22 cellular contexts compared by ENCODE assay signal in genomic region chr17:16878084-16878483, GRCh38.
"Had no signal": no experiment of that assay in that cellular context is flagged by ENCODE, and none has a peak within 500 bp of the region (broad histone marks: within the 10 kb centered on the region; RNA-seq: fewer than 3 reads in every experiment).

No MANE protein-coding gene starts in this region.

- H3K4me3 Mint-ChIP-seq: naive B cell, nephron had no signal

- H3K9ac ChIP-seq: parathyroid adenoma had no signal

- H3K27me3 ChIP-seq: colonic mucosa, thyroid gland, upper lobe of right lung, vagina had no signal

- H3K36me3 ChIP-seq: colonic mucosa, gastroesophageal sphincter, left ventricle myocardium inferior, thyroid gland, upper lobe of right lung, vagina had no signal

- ATAC-seq: esophagus mucosa, gastroesophageal sphincter, psoas muscle, sciatic nerve, upper lobe of right lung had no signal

- H3K4me1 Mint-ChIP-seq: naive B cell had no signal

- H3K4me3 ChIP-seq: colonic mucosa, gastroesophageal sphincter, left ventricle myocardium inferior, lung, psoas muscle, thyroid gland, upper lobe of right lung, vagina had no signal

- H3K27ac Mint-ChIP-seq: naive B cell, nephron had no signal

- FAIRE-seq: keratinocyte had no signal

- H3K4me1 ChIP-seq: colonic mucosa, gastroesophageal sphincter, left ventricle myocardium inferior, parathyroid adenoma, psoas muscle, thyroid gland, upper lobe of right lung, vagina had no signal

- H3K27ac ChIP-seq: colonic mucosa, gastroesophageal sphincter, left ventricle myocardium inferior, parathyroid adenoma, psoas muscle, thyroid gland, upper lobe of right lung, vagina had no signal

- H3K9me3 ChIP-seq: colonic mucosa, psoas muscle, thyroid gland, upper lobe of right lung, vagina had no signal

- H3K79me2 ChIP-seq: parathyroid adenoma had no signal

- DNase-seq: colonic mucosa; effector CD4-positive, alpha-beta T cell; glutamatergic neuron; left ventricle myocardium inferior; mesenchymal stem cell; naive B cell; occipital lobe; psoas muscle; retina; stimulated activated CD4-positive, alpha-beta T cell treated with anti-CD3 and anti-CD28 coated beads, Interleukin-2, amount 100 ng/mL, for 24 hours; stimulated activated CD4-positive, alpha-beta T cell treated with anti-CD3 and anti-CD28 coated beads, Interleukin-4, amount 100 ng/mL, for 4 hours; stimulated activated naive CD4-positive, alpha-beta T cell; thyroid gland had no signal

- H2AFZ ChIP-seq: parathyroid adenoma had no signal
